8 cellular contexts compared by ENCODE assay signal in the genomic region with DNA sequence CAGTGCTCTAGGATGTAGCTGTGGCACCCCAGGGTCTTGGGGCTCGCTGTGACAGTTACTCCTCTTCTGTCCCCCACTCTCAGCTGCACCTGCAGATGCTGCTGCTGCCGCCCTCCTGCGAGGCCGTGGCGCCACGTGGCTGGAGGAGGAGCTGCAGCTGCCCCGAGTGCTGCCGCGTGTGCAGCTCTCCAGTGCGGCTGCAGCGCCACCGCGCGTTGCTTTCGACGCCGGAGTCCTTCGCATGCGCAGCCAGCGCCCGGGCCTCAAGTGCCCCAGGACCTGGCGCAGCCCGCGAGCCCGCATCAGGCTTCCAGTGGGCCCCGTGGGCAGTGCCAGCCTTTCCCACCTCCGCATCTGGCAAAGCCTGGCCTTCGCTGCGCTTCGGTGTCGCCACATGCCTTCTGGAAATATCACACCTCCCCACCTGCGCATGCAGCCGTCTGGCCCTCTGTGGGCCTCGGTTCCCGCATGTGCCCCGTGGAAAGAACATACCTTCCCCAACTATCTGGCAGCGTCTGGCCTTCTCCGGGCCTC. TPM values are rescaled to one million over a fixed set of nuclear protein-coding genes. Genes with fewer than 3 reads are reported as not detected.
DNase-seq lines count a peak whose midpoint lies in the region; ATAC-seq and TF ChIP-seq lines count a peak whose summit lies in the region.

No MANE protein-coding gene starts in this region.

- ATAC-seq in RWPE2 (ENCODE audit: low read depth), result no peak
- ATAC-seq in heart right ventricle, result peak in 6 of 8 donors; percentile 16 to 30 (median 26)
- ATAC-seq in HG03469 (IDR thresholded peaks at IDR 0.05; ENCODE audit: unreplicated experiment), result no peak
- no peak for ATAC-seq in HG03354 (IDR thresholded peaks at IDR 0.05; ENCODE audit: poor library complexity, severe bottlenecking, unreplicated experiment)

- no peaks in the 10 kb centered on the region for H3K27me3 ChIP-seq in RWPE2 (ENCODE audit: insufficient read depth, poor library complexity, severe bottlenecking)
- H3K27me3 ChIP-seq in adipocyte (replicated peaks; ENCODE audit: control insufficient read depth, insufficient read depth, low read length), result no peaks in the 10 kb centered on the region
- no peaks in the 10 kb centered on the region for H3K27me3 ChIP-seq in heart right ventricle

- peak overlapping the region; percentile 91 for H3K9ac ChIP-seq in adipocyte (ENCODE audit: low read length)

- H3K36me3 ChIP-seq in RWPE2 (ENCODE audit: low read depth), result peaks cover 9% of the 10 kb centered on the region
- peaks cover 10% of the 10 kb centered on the region for H3K36me3 ChIP-seq in adipocyte (ENCODE audit: control insufficient read depth, insufficient read depth, low read length, severe bottlenecking)
- H3K36me3 ChIP-seq in heart right ventricle, result peaks cover 0 to 14% (median 4%) of the 10 kb centered on the region in 9 donors

- no peaks in the 10 kb centered on the region for H3K9me3 ChIP-seq in RWPE2 (ENCODE audit: severe bottlenecking)
- no peaks in the 10 kb centered on the region for H3K9me3 ChIP-seq in adipocyte (ENCODE audit: control insufficient read depth, low read length)
- no peaks in the 10 kb centered on the region for H3K9me3 ChIP-seq in heart right ventricle

- TF ChIP-seq CTCF in GM20000 (IDR thresholded peaks at IDR 0.05; ENCODE audit: extremely low read depth, missing control alignments), result peak; percentile 68
- peak; percentile 49 for TF ChIP-seq CTCF in RWPE2 (IDR thresholded peaks at IDR 0.05; ENCODE audit: poor library complexity, severe bottlenecking)
- TF ChIP-seq CTCF in heart right ventricle (IDR thresholded peaks at IDR 0.05), result peak in 7 of 9 donors; percentile 20 to 64 (median 52)

- peak; percentile 81 for DNase-seq in AG20443 (ENCODE audit: low spot score)
- DNase-seq in GM20000 (ENCODE audit: low spot score), result peak; percentile 73
- no peak for DNase-seq in RWPE2 (ENCODE audit: low spot score)
- peak; percentile 85 for DNase-seq in adipocyte (ENCODE audit: low read depth)
- DNase-seq in heart right ventricle, result peak; percentile 54 to 71
- peak; percentile 38 for DNase-seq in renal cortical epithelial cell (ENCODE audit: low read depth)

- peak overlapping the region; percentile 47 for H3K4me3 ChIP-seq in RWPE2 (ENCODE audit: severe bottlenecking)
- peak overlapping the region; percentile 92 for H3K4me3 ChIP-seq in adipocyte (ENCODE audit: low read length)
- peak overlapping the region; percentile 74 to 95 (median 84) for H3K4me3 ChIP-seq in heart right ventricle

- H3K4me1 ChIP-seq in RWPE2 (ENCODE audit: insufficient read depth, poor library complexity, severe bottlenecking) (peaks cover 5% of the 10 kb centered on the region), adipocyte (ENCODE audit: control insufficient read depth, insufficient read depth, low read length) (peaks cover 64% of the 10 kb centered on the region), heart right ventricle (peaks cover 19 to 89% (median 69%) of the 10 kb centered on the region in 9 donors)

- H3K27ac ChIP-seq in RWPE2 (ENCODE audit: poor library complexity, severe bottlenecking) (peak overlapping the region; percentile 89), heart right ventricle (peak overlapping the region; percentile 87 to 95 (median 90))

- intact Hi-C loops in heart right ventricle (cut with DNase I), result no loop called here

- 8 to 18% methylated on average over 38 of the region's 38 CpGs for WGBS in heart right ventricle, 2 donors

RNA-seq across cellular contexts. Expression of a gene that starts 0.7 kb away (rescaled TPM):
- total RNA-seq in heart right ventricle (10 to 100 TPM; 16.6 to 24.9 (median 21.1) TPM), renal cortical epithelial cell (0.52 and 5.8 TPM in 2 replicates)
- polyA plus RNA-seq in heart right ventricle, result 10 to 100 TPM; 16.5 to 29.9 TPM

RNA-seq across cellular contexts. Expression of a gene that starts 3.3 kb away (rescaled TPM):
- 10 to 100 TPM in 1 of 10 donors, 1 to 10 TPM in 9; 4.0 to 15.6 (median 6.5) TPM for total RNA-seq in heart right ventricle
- polyA plus RNA-seq in heart right ventricle, result 10 to 100 TPM in 1 of 2 donors, 1 to 10 TPM in 1; 5.6 to 10.8 TPM
- total RNA-seq in renal cortical epithelial cell, result 17.3 and 22.1 TPM in 2 replicates

RNA-seq across cellular contexts. Expression of a gene that starts 7.9 kb away (rescaled TPM):
- total RNA-seq in heart right ventricle (10 to 100 TPM; 12.1 to 20.0 (median 13.3) TPM), renal cortical epithelial cell (3.0 and 13.4 TPM in 2 replicates)
- polyA plus RNA-seq in heart right ventricle, result 10 to 100 TPM; 15.3 to 29.6 TPM

RNA-seq across cellular contexts. Expression of a gene that starts 14.7 kb away (rescaled TPM):
- total RNA-seq in heart right ventricle (100 to 1,000 TPM in 1 of 10 donors, 10 to 100 TPM in 9; 64.1 to 100 (median 72.9) TPM), renal cortical epithelial cell (69.6 and 140 TPM in 2 replicates)
- polyA plus RNA-seq in heart right ventricle, result 10 to 100 TPM; 75.5 to 90.2 TPM

RNA-seq across cellular contexts. Expression of a gene that starts 15.7 kb away (rescaled TPM):
- total RNA-seq in heart right ventricle (10 to 100 TPM in 8 of 10 donors, 1 to 10 TPM in 2; 8.9 to 16.4 (median 12.2) TPM), renal cortical epithelial cell (3.5 and 7.0 TPM in 2 replicates)
- polyA plus RNA-seq in heart right ventricle, result 1 to 10 TPM; 6.4 to 9.9 TPM

Comparison
In these comparisons a context has a peak if more than half of its experiments do, and no peak if none do; other contexts are left out.
1. ATAC-seq: peak in heart right ventricle (6 of 8); none in RWPE2 (single experiment), HG03469 (single experiment) and HG03354 (single experiment).
2. Peak in every context shown above with its lines, with median percentiles within 50 percentile points of each other: CTCF ChIP-seq and H3K4me3 ChIP-seq.